13 cellular contexts compared by ENCODE assay signal in the genomic region with DNA sequence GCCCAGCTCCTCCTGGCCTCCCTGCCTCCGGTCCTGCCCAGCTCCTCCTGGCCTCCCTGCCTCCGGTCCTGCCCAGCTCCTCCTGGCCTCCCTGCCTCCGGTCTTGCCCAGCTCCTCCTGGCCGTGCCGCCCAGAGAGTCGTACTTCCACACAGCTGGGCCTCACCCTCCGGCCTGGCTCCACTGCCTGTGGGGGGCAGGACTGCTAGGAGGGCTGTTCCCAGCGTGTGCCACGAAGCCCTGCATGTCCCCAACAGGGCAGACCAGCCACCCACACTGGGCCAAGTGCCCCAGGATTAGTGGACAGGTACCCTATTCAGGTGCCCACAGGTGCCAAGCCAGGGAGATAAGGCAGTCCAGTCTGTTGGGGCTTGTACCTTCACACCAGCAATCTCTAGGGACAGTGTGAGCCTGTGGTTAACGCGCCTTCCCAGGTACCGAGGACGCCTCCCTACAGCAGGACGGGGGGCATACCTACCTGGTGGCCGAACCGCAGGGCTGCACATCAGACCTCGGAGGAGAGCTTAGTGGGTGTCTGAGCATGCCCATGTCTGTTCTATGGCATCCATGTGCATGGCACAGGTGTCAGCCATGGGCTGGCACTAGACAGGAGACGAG.
"Had no signal": no experiment of that assay in that cellular context is flagged by ENCODE, and none has a peak within 500 bp of the region (broad histone marks: within the 10 kb centered on the region; RNA-seq: fewer than 3 reads in every experiment).

No MANE protein-coding gene starts in this region.

- FAIRE-seq: colon had no signal

- DNase-seq: activated CD4-positive, alpha-beta T cell treated with anti-CD3 and anti-CD28 coated beads for 1 hour; activated CD4-positive, alpha-beta T cell treated with anti-CD3 and anti-CD28 coated beads, Interleukin-2, amount 50 U/mL, for 48 hours; activated CD8-positive, alpha-beta memory T cell treated with anti-CD3 and anti-CD28 coated beads, Interleukin-2, amount 10 ng/mL, durations not matched to agents 7 days and 5 days; activated effector memory CD4-positive, alpha-beta T cell treated with anti-CD3 and anti-CD28 coated beads, Interleukin-2, amount 50 U/mL, for 16 hours; activated naive CD8-positive, alpha-beta T cell treated with anti-CD3 and anti-CD28 coated beads, Interleukin-2, amount 10 ng/mL, durations not matched to agents 7 days and 5 days; activated T-cell treated with anti-CD3 and anti-CD28 coated beads, Interleukin-2, amount 50 U/mL, for 24 hours; anterior cingulate cortex; hippocampal formation; nephron progenitor cell; retina; stimulated activated CD4-positive, alpha-beta T cell treated with anti-CD3 and anti-CD28 coated beads, Interleukin-1b, Interleukin-23, amount 100 ng/mL, for 48 hours had no signal

- ATAC-seq: activated CD8-positive, alpha-beta memory T cell treated with anti-CD3 and anti-CD28 coated beads, Interleukin-2, amount 10 ng/mL, durations not matched to agents 7 days and 5 days; stimulated activated memory B cell treated with anti-CD40 and anti-IgM and Interleukin-4, amounts not matched to agents 10 μg/mL and 1 μg/mL and 100 μg/mL, for 72 hours had no signal
